ENCODE assay signal across 16 cellular contexts in the genomic region with DNA sequence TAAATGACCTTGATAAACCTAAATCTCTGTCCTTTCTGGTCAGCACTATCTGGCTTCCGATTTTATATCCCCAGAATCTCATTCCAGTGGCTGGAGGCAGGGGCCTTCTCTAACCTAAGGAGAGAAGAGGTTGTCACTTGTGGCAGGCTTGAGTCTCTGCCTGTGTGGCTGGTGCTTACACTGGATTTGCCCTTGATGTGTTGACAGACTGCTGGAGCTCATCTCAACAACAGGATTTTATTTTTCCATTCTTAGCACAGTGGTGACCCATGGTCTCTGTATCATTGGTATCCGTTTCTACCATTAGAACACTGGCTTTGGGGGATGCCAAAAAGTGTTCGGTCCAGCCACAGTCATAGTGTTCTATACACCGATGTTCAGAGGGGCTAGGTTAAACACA. TPM values are rescaled to one million over a fixed set of nuclear protein-coding genes. Genes with fewer than 3 reads are reported as not detected.
"Had no signal": no experiment of that assay in that cellular context is flagged by ENCODE, and none has a peak within 500 bp of the region (broad histone marks: within the 10 kb centered on the region; RNA-seq: fewer than 3 reads in every experiment).

No MANE protein-coding gene starts in this region.

- H3K27me3 ChIP-seq: brain microvascular endothelial cell, thyroid gland had no signal

- H3K4me3 Mint-ChIP-seq: activated naive CD8-positive, alpha-beta T cell treated with anti-CD3 and anti-CD28 coated beads, Interleukin-2, amount 10 ng/mL, durations not matched to agents 7 days and 5 days; nephron; stimulated activated effector memory CD8-positive, alpha-beta T cell treated with anti-CD3 and anti-CD28 coated beads, Interleukin-12 subunit alpha, Interleukin-12 subunit beta, amount 100 ng/mL, for 72 hours had no signal

- H3K4me3 ChIP-seq: lower lobe of right lung, thyroid gland had no signal

- DNase-seq: activated CD4-positive, alpha-beta T cell treated with anti-CD3 and anti-CD28 coated beads, Interleukin-2, amount 50 U/mL, for 48 hours; activated CD8-positive, alpha-beta memory T cell treated with anti-CD3 and anti-CD28 coated beads, Interleukin-2, amount 50 U/mL, for 4 hours; activated naive CD4-positive, alpha-beta T cell; activated naive CD8-positive, alpha-beta T cell treated with anti-CD3 and anti-CD28 coated beads, Interleukin-2, amount 10 ng/mL, durations not matched to agents 7 days and 5 days; brain microvascular endothelial cell; erythroblast; kidney glomerular epithelial cell; lower lobe of right lung; stimulated activated CD4-positive, alpha-beta T cell treated with anti-CD3 and anti-CD28 coated beads, Interleukin-12 subunit alpha, Interleukin-12 subunit beta, amount 100 ng/mL, for 4 hours; stimulated activated CD4-positive, alpha-beta T cell treated with anti-CD3 and anti-CD28 coated beads, Interleukin-2, amount 100 ng/mL, for 24 hours; T-helper 9 cell; thyroid gland had no signal

- H3K27me3 Mint-ChIP-seq: activated naive CD8-positive, alpha-beta T cell treated with anti-CD3 and anti-CD28 coated beads, Interleukin-2, amount 10 ng/mL, durations not matched to agents 7 days and 5 days had no signal

- H3K27ac ChIP-seq: lower lobe of right lung, thyroid gland had no signal

- H3K4me1 Mint-ChIP-seq: stimulated activated effector memory CD8-positive, alpha-beta T cell treated with anti-CD3 and anti-CD28 coated beads, Interleukin-12 subunit alpha, Interleukin-12 subunit beta, amount 100 ng/mL, for 72 hours had no signal

- H3K9me3 ChIP-seq: lower lobe of right lung, thyroid gland had no signal

- H3K9me3 Mint-ChIP-seq: activated naive CD8-positive, alpha-beta T cell treated with anti-CD3 and anti-CD28 coated beads, Interleukin-2, amount 10 ng/mL, durations not matched to agents 7 days and 5 days; nephron; stimulated activated effector memory CD8-positive, alpha-beta T cell treated with anti-CD3 and anti-CD28 coated beads, Interleukin-12 subunit alpha, Interleukin-12 subunit beta, amount 100 ng/mL, for 72 hours had no signal

- H3K4me1 ChIP-seq: thyroid gland had no signal

- H3K27ac Mint-ChIP-seq: activated naive CD8-positive, alpha-beta T cell treated with anti-CD3 and anti-CD28 coated beads, Interleukin-2, amount 10 ng/mL, durations not matched to agents 7 days and 5 days; stimulated activated effector memory CD8-positive, alpha-beta T cell treated with anti-CD3 and anti-CD28 coated beads, Interleukin-12 subunit alpha, Interleukin-12 subunit beta, amount 100 ng/mL, for 72 hours had no signal

RNA-seq across cellular contexts. Expression of a gene that starts 41.7 kb away (rescaled TPM):
- total RNA-seq: glomerular endothelial cell, SK-MEL-5, thyroid gland had no signal
